9 cellular contexts compared by ENCODE assay signal in the genomic region with DNA sequence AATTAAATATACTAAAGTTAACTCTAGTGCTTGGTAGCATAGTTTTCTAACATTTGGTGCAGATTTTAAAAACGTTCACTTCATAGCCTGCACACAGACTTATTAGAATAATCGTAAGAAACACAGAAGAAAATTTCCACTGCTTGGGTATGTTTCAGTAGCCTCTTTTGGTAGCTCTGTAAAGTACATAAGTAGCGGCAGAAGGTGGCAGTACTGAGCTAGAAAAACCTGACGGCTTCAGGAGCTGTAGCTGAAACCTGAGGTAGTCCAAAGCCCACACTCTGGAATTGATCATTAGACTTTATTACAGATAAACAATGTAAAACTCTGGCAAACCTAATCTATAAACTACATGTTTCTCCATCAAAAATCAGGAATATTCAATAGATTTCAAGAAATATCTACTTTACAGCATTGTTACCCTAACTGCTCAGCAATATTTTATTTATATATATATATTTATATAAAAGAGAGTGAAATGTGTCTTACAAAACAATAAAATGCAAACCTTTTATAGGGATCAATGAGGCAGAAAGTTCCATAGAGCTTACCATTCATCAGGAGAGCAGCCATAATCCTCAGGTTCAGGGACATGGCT.
A peak's percentile ranks its signal among the peaks of the same experiment; 100 is the strongest.
DNase-seq lines count a peak whose midpoint lies in the region; ATAC-seq and TF ChIP-seq lines count a peak whose summit lies in the region.
"Had no signal": no experiment of that assay in that cellular context is flagged by ENCODE, and none has a peak within 500 bp of the region (broad histone marks: within the 10 kb centered on the region; RNA-seq: fewer than 3 reads in every experiment).

No MANE protein-coding gene starts in this region.

- no peak overlapping the region for H3K27ac Mint-ChIP-seq in CD8-positive, alpha-beta T cell
- H3K27ac Mint-ChIP-seq: activated naive CD4-positive, alpha-beta T cell treated with anti-CD3 and anti-CD28 coated beads, Interleukin-2, amount 50 U/mL, for 24 hours had no signal

- H3K9me3 Mint-ChIP-seq in CD8-positive, alpha-beta T cell, result no peaks in the 10 kb centered on the region
- H3K9me3 Mint-ChIP-seq: activated naive CD4-positive, alpha-beta T cell treated with anti-CD3 and anti-CD28 coated beads, Interleukin-2, amount 50 U/mL, for 24 hours had no signal

- TF ChIP-seq CTCF in CD8-positive, alpha-beta T cell (IDR thresholded peaks at IDR 0.05), result peak; percentile 86

- ATAC-seq in CD8-positive, alpha-beta T cell, result peak; percentile 97
- ATAC-seq in GM19372 (IDR thresholded peaks at IDR 0.05; ENCODE audit: low read depth, unreplicated experiment) (peak; percentile 94), HG03457 (IDR thresholded peaks at IDR 0.05; ENCODE audit: unreplicated experiment) (peak; percentile 85)

- POLR2A ChIA-PET in CD8-positive, alpha-beta T cell (lab: Charles Lee), result interaction anchor here (0.6 to 1.3 kb wide), 3 partner anchors 28 to 89 kb away, joined by 3 to 4 read pairs (median 3); no protein-coding TSS in a partner anchor

- H3K27me3 ChIP-seq in CD8-positive, alpha-beta T cell (ENCODE audit: insufficient read depth, low read length), result no peaks in the 10 kb centered on the region
- no peaks in the 10 kb centered on the region for H3K27me3 ChIP-seq in mesenchymal stem cell (ENCODE audit: control insufficient read depth in 1 of 2, insufficient read depth in 1 of 2, low read length in 2 of 2)

- 0% methylated on average over 2 of the region's 4 CpGs for WGBS in mesenchymal stem cell

- H3K79me1 ChIP-seq in mesenchymal stem cell (replicated peaks; ENCODE audit: low read length, poor library complexity, severe bottlenecking), result no peaks in the 10 kb centered on the region

- H2AFZ ChIP-seq in mesenchymal stem cell (ENCODE audit: low read depth, low read length), result no peak overlapping the region

- no peak overlapping the region for H4K91ac ChIP-seq in mesenchymal stem cell (ENCODE audit: low read length)

- no peak overlapping the region for H3K4me3 ChIP-seq in CD8-positive, alpha-beta T cell (ENCODE audit: low read depth, low read length)
- H3K4me3 ChIP-seq in mesenchymal stem cell (ENCODE audit: insufficient read depth in 1 of 2, low read depth in 1 of 2, low read length in 2 of 2), result no peak overlapping the region

- no peak overlapping the region for H2BK12ac ChIP-seq in mesenchymal stem cell (ENCODE audit: low read length in 2 of 2)

- H3K36me3 Mint-ChIP-seq in CD8-positive, alpha-beta T cell, result peaks cover 37% of the 10 kb centered on the region

- no peak overlapping the region for H3K14ac ChIP-seq in mesenchymal stem cell (ENCODE audit: low read length in 2 of 2)

- no peak overlapping the region for H3K4me3 Mint-ChIP-seq in CD8-positive, alpha-beta T cell
- H3K4me3 Mint-ChIP-seq: activated naive CD4-positive, alpha-beta T cell treated with anti-CD3 and anti-CD28 coated beads, Interleukin-2, amount 50 U/mL, for 24 hours had no signal

- peak; percentile 34 to 71 (median 60) for DNase-seq in CD8-positive, alpha-beta T cell
- DNase-seq in NCI-H510A treated with DMSO at 0.1 percent for 48 hours (lab: John Stamatoyannopoulos, UW), result peak; percentile 67
- peak; percentile 57 for DNase-seq in activated CD4-positive, alpha-beta T cell treated with anti-CD3 and anti-CD28 coated beads, Interleukin-2, amount 50 U/mL, for 1 hour
- peak; percentile 31 for DNase-seq in effector CD8-positive, alpha-beta T cell (lab: John Stamatoyannopoulos, UW)
- peak; percentile 62 for DNase-seq in mesenchymal stem cell
- peak; percentile 17 to 32 for DNase-seq in stimulated activated CD8-positive, alpha-beta memory T cell treated with anti-CD3 and anti-CD28 coated beads, Interleukin-4, amount 100 ng/mL, for 4 hours (ENCODE audit: low read depth in 2 of 2, low spot score in 1 of 2)

- no peak overlapping the region for H4K8ac ChIP-seq in mesenchymal stem cell (ENCODE audit: low read length)

- H3K27me3 Mint-ChIP-seq in CD8-positive, alpha-beta T cell (ENCODE audit: low read depth), result no peaks in the 10 kb centered on the region
- H3K27me3 Mint-ChIP-seq: activated naive CD4-positive, alpha-beta T cell treated with anti-CD3 and anti-CD28 coated beads, Interleukin-2, amount 50 U/mL, for 24 hours had no signal

- peaks cover 7% of the 10 kb centered on the region for H3K4me1 Mint-ChIP-seq in CD8-positive, alpha-beta T cell (ENCODE audit: low read depth)
- H3K4me1 Mint-ChIP-seq: activated naive CD4-positive, alpha-beta T cell treated with anti-CD3 and anti-CD28 coated beads, Interleukin-2, amount 50 U/mL, for 24 hours had no signal

- H3K4me1 ChIP-seq in CD8-positive, alpha-beta T cell (ENCODE audit: insufficient read depth, low read length), result no peaks in the 10 kb centered on the region
- H3K4me1 ChIP-seq in mesenchymal stem cell (ENCODE audit: control insufficient read depth, insufficient read depth, low read depth, low read length), result no peaks in the 10 kb centered on the region

- H2AK5ac ChIP-seq in mesenchymal stem cell (ENCODE audit: low read length, severe bottlenecking), result no peak overlapping the region

- intact Hi-C loops in CD8-positive, alpha-beta T cell (cut with DNase I, micrococcal nuclease), result loop anchor here (1.0 to 5.0 kb wide), 5 partner anchors 89 to 297 kb away; partner anchors contain the start of gene ATP8A1 (in 1 of the 2)

- H3K4me2 ChIP-seq in mesenchymal stem cell (ENCODE audit: low read length, poor library complexity, severe bottlenecking), result no peak overlapping the region

- H3K9ac ChIP-seq in mesenchymal stem cell (ENCODE audit: low read length), result no peak overlapping the region

- no peak overlapping the region for H3K23ac ChIP-seq in mesenchymal stem cell (ENCODE audit: low read length in 2 of 2)

- no peak overlapping the region for H3K27ac ChIP-seq in CD8-positive, alpha-beta T cell (ENCODE audit: low read depth, low read length)
- H3K27ac ChIP-seq in mesenchymal stem cell (ENCODE audit: low read length, poor library complexity, severe bottlenecking), result no peak overlapping the region

- no peak overlapping the region for H2BK120ac ChIP-seq in mesenchymal stem cell (ENCODE audit: low read depth, low read length)

- H3K9me3 ChIP-seq in CD8-positive, alpha-beta T cell (ENCODE audit: low read length), result no peaks in the 10 kb centered on the region
- no peaks in the 10 kb centered on the region for H3K9me3 ChIP-seq in mesenchymal stem cell (ENCODE audit: control insufficient read depth, low read length)

- H3K4ac ChIP-seq in mesenchymal stem cell (ENCODE audit: low read depth in 1 of 2, low read length in 2 of 2), result no peak overlapping the region

- H2BK5ac ChIP-seq in mesenchymal stem cell (ENCODE audit: low read depth, low read length, poor library complexity, severe bottlenecking), result no peak overlapping the region

- CTCF ChIA-PET in CD8-positive, alpha-beta T cell (lab: Charles Lee), result interaction anchor here (0.7 to 5.7 kb wide), 28 partner anchors 8 to 303 kb away, joined by 3 to 102 read pairs (median 4); partner anchors contain the start of gene ATP8A1

- no peak overlapping the region for H3K18ac ChIP-seq in mesenchymal stem cell (ENCODE audit: low read depth in 1 of 2, low read length in 2 of 2)

- H3K36me3 ChIP-seq in CD8-positive, alpha-beta T cell (ENCODE audit: insufficient read depth, low read length), result no peaks in the 10 kb centered on the region
- H3K36me3 ChIP-seq in mesenchymal stem cell (ENCODE audit: control insufficient read depth in 1 of 2, insufficient read depth in 2 of 2, low read depth in 1 of 2, low read length in 2 of 2), result no peaks in the 10 kb centered on the region

- no peak overlapping the region for H2BK15ac ChIP-seq in mesenchymal stem cell (ENCODE audit: low read depth, poor library complexity, severe bottlenecking)
